Comparison of ENCODE assay signal across 9 cellular contexts in the genomic region with DNA sequence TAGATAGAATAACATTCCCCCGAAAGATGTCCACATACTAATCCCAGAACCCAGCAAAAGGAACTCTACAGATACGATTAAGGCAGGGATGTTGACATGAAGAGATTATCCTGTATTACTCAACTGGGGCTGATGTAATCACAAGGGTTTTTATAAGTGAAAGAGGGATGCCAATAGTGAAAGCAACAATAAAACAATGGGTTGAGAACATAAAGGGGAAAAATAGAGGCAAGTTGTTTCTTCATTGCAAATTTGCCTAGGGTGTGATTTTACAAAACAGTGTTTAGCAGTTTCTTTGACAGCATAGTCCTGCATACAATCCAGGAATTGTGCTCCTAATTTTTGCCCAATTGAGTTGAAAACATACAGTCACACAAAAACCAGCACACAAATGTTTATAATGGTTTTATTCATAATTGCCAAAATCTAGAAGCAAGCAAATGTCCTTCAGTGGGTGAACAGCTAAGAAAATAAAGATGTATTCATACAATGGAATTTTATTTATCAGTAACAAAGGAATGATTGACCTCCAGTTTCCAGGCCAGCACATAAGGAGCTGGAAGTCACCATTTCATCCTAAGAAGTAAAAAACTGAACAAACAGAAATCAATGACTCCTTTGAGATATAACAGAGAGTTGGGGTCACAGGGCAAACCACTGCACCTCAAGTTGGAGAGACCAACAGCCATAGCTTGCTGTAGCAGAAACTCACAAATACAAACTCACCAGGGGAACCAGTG.
DNase-seq lines count a peak whose midpoint lies in the region; ATAC-seq and TF ChIP-seq lines count a peak whose summit lies in the region.
"Had no signal": no experiment of that assay in that cellular context is flagged by ENCODE, and none has a peak within 500 bp of the region (broad histone marks: within the 10 kb centered on the region; RNA-seq: fewer than 3 reads in every experiment).

No MANE protein-coding gene starts in this region.

- H3K36me3 Mint-ChIP-seq in GM23338 (ENCODE audit: low read depth): no peaks in the 10 kb centered on the region; the same call in 1 of the 3 replicates
- peaks cover 39% of the 10 kb centered on the region for H3K36me3 Mint-ChIP-seq in activated CD8-positive, alpha-beta T cell treated with anti-CD3 and anti-CD28 coated beads for 36 hours (ENCODE audit: low read depth)

- no peak for DNase-seq in GM23338 (ENCODE audit: low spot score)
- DNase-seq in SK-MEL-5 (ENCODE audit: low read depth, low spot score): peak; percentile 83
- peak; percentile 15 to 56 for DNase-seq in foreskin fibroblast
- peak; percentile 71 for DNase-seq in skeletal muscle cell (ENCODE audit: low read depth)
- DNase-seq in activated CD8-positive, alpha-beta T cell treated with anti-CD3 and anti-CD28 coated beads for 36 hours: no peak
- DNase-seq in MM.1S: no peak
- DNase-seq: NK-92 treated with Interleukin-12 subunit alpha and Interleukin-12 subunit beta, amount 100 ng/mL, for 24 hours; ovary had no signal

- H4K20me1 ChIP-seq in GM23338 (replicated peaks; ENCODE audit: insufficient read depth): no peaks in the 10 kb centered on the region
- H4K20me1 ChIP-seq in MM.1S (ENCODE audit: insufficient read depth, low read length): no peaks in the 10 kb centered on the region

- ATAC-seq in GM23338 (no peak), GM21526 (IDR thresholded peaks at IDR 0.05; ENCODE audit: low FRiP score, unreplicated experiment) (no peak)
- ATAC-seq in activated CD8-positive, alpha-beta T cell treated with anti-CD3 and anti-CD28 coated beads for 36 hours: no peak

- no peaks in the 10 kb centered on the region for H3K9me3 ChIP-seq in MM.1S (replicated peaks; ENCODE audit: insufficient read depth, low read length)
- H3K9me3 ChIP-seq: ovary had no signal

- H3K27me3 ChIP-seq in GM23338 (ENCODE audit: insufficient read depth): no peaks in the 10 kb centered on the region
- no peaks in the 10 kb centered on the region for H3K27me3 ChIP-seq in MM.1S (replicated peaks; ENCODE audit: insufficient read depth, low read length)
- H3K27me3 ChIP-seq: ovary had no signal

- H3K79me2 ChIP-seq in GM23338 (replicated peaks; ENCODE audit: insufficient read depth) (no peaks in the 10 kb centered on the region), MM.1S (ENCODE audit: low read length) (no peaks in the 10 kb centered on the region)

- H2AFZ ChIP-seq in GM23338: no peak overlapping the region
- no peak overlapping the region for H2AFZ ChIP-seq in MM.1S (ENCODE audit: low read length)

- H3K4me2 ChIP-seq in GM23338 (no peak overlapping the region), MM.1S (ENCODE audit: low read depth, low read length) (no peak overlapping the region)

- H3K27ac ChIP-seq in GM23338 (ENCODE audit: low read depth) (no peak overlapping the region), MM.1S (ENCODE audit: low read length) (no peak overlapping the region)
- H3K27ac ChIP-seq: ovary had no signal

- no peak overlapping the region for H3K4me3 ChIP-seq in GM23338
- H3K4me3 ChIP-seq in foreskin fibroblast (ENCODE audit: low read depth in 1 of 2, low read length in 2 of 2): no peak overlapping the region
- no peak overlapping the region for H3K4me3 ChIP-seq in skeletal muscle cell (ENCODE audit: low read depth, low read length)
- H3K4me3 ChIP-seq in MM.1S (ENCODE audit: low read length): no peak overlapping the region
- H3K4me3 ChIP-seq: ovary had no signal

- intact Hi-C loops in activated CD8-positive, alpha-beta T cell treated with anti-CD3 and anti-CD28 coated beads for 36 hours (cut with micrococcal nuclease): no loop called here

- H3K4me1 ChIP-seq in GM23338 (ENCODE audit: insufficient read depth) (no peaks in the 10 kb centered on the region; the same call in 1 of the 2 replicates), MM.1S (ENCODE audit: low read length) (no peaks in the 10 kb centered on the region)

- H3F3A ChIP-seq in GM23338 (replicated peaks; ENCODE audit: low read depth) (no peaks in the 10 kb centered on the region), MM.1S (ENCODE audit: insufficient read depth, low read length) (no peaks in the 10 kb centered on the region)

- H3K36me3 ChIP-seq in GM23338 (ENCODE audit: insufficient read depth) (no peaks in the 10 kb centered on the region), MM.1S (replicated peaks; ENCODE audit: insufficient read depth, low read length) (no peaks in the 10 kb centered on the region)
- H3K36me3 ChIP-seq: ovary had no signal

- CTCF ChIA-PET in activated CD8-positive, alpha-beta T cell treated with anti-CD3 and anti-CD28 coated beads for 36 hours (lab: Charles Lee): interaction anchor here (1.3 kb wide), 1 partner anchor 45 kb away, joined by 3 read pairs; no protein-coding TSS in a partner anchor

- H3K27ac Mint-ChIP-seq in GM23338: peak overlapping the region; percentile 28; the same call in 1 of the 2 replicates
- no peak overlapping the region for H3K27ac Mint-ChIP-seq in activated CD8-positive, alpha-beta T cell treated with anti-CD3 and anti-CD28 coated beads for 36 hours

- H3K4me1 Mint-ChIP-seq in GM23338: no peaks in the 10 kb centered on the region
- peaks cover 1% of the 10 kb centered on the region for H3K4me1 Mint-ChIP-seq in activated CD8-positive, alpha-beta T cell treated with anti-CD3 and anti-CD28 coated beads for 36 hours (ENCODE audit: low read depth)

- in situ Hi-C loops in SK-MEL-5 (cut with HindIII; ENCODE audit: low pct_unique_long_range_greater_than_20kb, low sequenced_read_pairs): no loop called here

- H3K9me2 ChIP-seq in GM23338 (ENCODE audit: insufficient read depth) (no peaks in the 10 kb centered on the region), MM.1S (replicated peaks; ENCODE audit: insufficient read depth, low read length) (no peaks in the 10 kb centered on the region)

- H3K9me3 Mint-ChIP-seq in GM23338: peaks cover 3% of the 10 kb centered on the region; the same call in 1 of the 3 replicates
- H3K9me3 Mint-ChIP-seq in activated CD8-positive, alpha-beta T cell treated with anti-CD3 and anti-CD28 coated beads for 36 hours: peaks cover 8% of the 10 kb centered on the region

- peaks cover 2% of the 10 kb centered on the region for H3K27me3 Mint-ChIP-seq in GM23338 (ENCODE audit: insufficient read depth, low read depth, poor library complexity)
- no peaks in the 10 kb centered on the region for H3K27me3 Mint-ChIP-seq in activated CD8-positive, alpha-beta T cell treated with anti-CD3 and anti-CD28 coated beads for 36 hours

- no peak overlapping the region for H3K9ac ChIP-seq in MM.1S (ENCODE audit: low read length)

- TF ChIP-seq CTCF in GM23338 (conservative IDR thresholded peaks at IDR 0.05; ENCODE audit: low read depth in 2 of 2): no peak
- TF ChIP-seq CTCF in foreskin fibroblast (IDR thresholded peaks at IDR 0.05; ENCODE audit: low read depth, low read length): no peak
- no peak for TF ChIP-seq CTCF in activated CD8-positive, alpha-beta T cell treated with anti-CD3 and anti-CD28 coated beads for 36 hours (IDR thresholded peaks at IDR 0.05)
- no peak for TF ChIP-seq CTCF in MM.1S (IDR thresholded peaks at IDR 0.05; ENCODE audit: low read length)

- POLR2A ChIA-PET in activated CD8-positive, alpha-beta T cell treated with anti-CD3 and anti-CD28 coated beads for 36 hours (lab: Charles Lee): no interaction called here

- no peak overlapping the region for H3K4me3 Mint-ChIP-seq in GM23338
- no peak overlapping the region for H3K4me3 Mint-ChIP-seq in activated CD8-positive, alpha-beta T cell treated with anti-CD3 and anti-CD28 coated beads for 36 hours

Comparison
In these comparisons a context has a peak if more than half of its experiments do, and no peak if none do; other contexts are left out.
1. DNase-seq: peak in SK-MEL-5 (single experiment), foreskin fibroblast (2 of 2) and skeletal muscle cell (single experiment); none in GM23338 (single experiment), activated CD8-positive, alpha-beta T cell treated with anti-CD3 and anti-CD28 coated beads for 36 hours (single experiment) and MM.1S (single experiment).